In genomic region chr11:123473941-123474668, GRCh38 we compare ENCODE assay signal across 9 cellular contexts. TPM values are rescaled to one million over a fixed set of nuclear protein-coding genes. Genes with fewer than 3 reads are reported as not detected.
A peak's percentile ranks its signal among the peaks of the same experiment; 100 is the strongest.
DNase-seq lines count a peak whose midpoint lies in the region; ATAC-seq and TF ChIP-seq lines count a peak whose summit lies in the region.
"Had no signal": no experiment of that assay in that cellular context is flagged by ENCODE, and none has a peak within 500 bp of the region (broad histone marks: within the 10 kb centered on the region; RNA-seq: fewer than 3 reads in every experiment).

No MANE protein-coding gene starts in this region.

- H3K27me3 ChIP-seq in AG04450 (ENCODE audit: control insufficient read depth, insufficient read depth, low read length) (no peaks in the 10 kb centered on the region), IMR-90 (ENCODE audit: control insufficient read depth, insufficient read depth, low read length) (no peaks in the 10 kb centered on the region)

- peak overlapping the region; percentile 78 to 86 for H4K8ac ChIP-seq in IMR-90 (ENCODE audit: low read depth in 2 of 2, low read length in 2 of 2)

- H2BK15ac ChIP-seq in IMR-90 (ENCODE audit: low read depth, low read length) = peak overlapping the region; percentile 87; the same call in 2 of the 3 replicates

- H3K4ac ChIP-seq in IMR-90 (ENCODE audit: low read depth, low read length) = peak overlapping the region; percentile 88; the same call in 1 of the 2 replicates

- H3K27ac ChIP-seq in AG04450 (ENCODE audit: low read depth, low read length) (peak overlapping the region; percentile 82), IMR-90 (ENCODE audit: insufficient read depth, low read length) (peak overlapping the region; percentile 35; the same call in 1 of the 2 replicates)

- dilution Hi-C loops in IMR-90 (cut with HindIII; ENCODE audit: low sequenced_read_pairs, unreplicated experiment) = no loop called here

- H3K23ac ChIP-seq in IMR-90 (ENCODE audit: low read depth, low read length) = peak overlapping the region; percentile 48; the same call in 1 of the 2 replicates

- no peak overlapping the region for H2AFZ ChIP-seq in IMR-90 (replicated peaks; ENCODE audit: low read length, poor library complexity)

- H3K9ac ChIP-seq in IMR-90 (ENCODE audit: low read depth, low read length) = peak overlapping the region; percentile 11; the same call in 1 of the 2 replicates

- H4K20me1 ChIP-seq in IMR-90 (ENCODE audit: insufficient read depth, low read length) = no peaks in the 10 kb centered on the region

- POLR2A ChIA-PET in AG04450 (lab: Yijun Ruan, JAX) (no interaction called here), IMR-90 (lab: Charles Lee; ENCODE audit: unreplicated experiment) (no interaction called here), GM10248 (lab: Yijun Ruan, JAX) (no interaction called here)

- H3K4me2 ChIP-seq in IMR-90 (ENCODE audit: low read depth, low read length) = no peak overlapping the region; the same call in 1 of the 2 replicates

- peak; percentile 69 for DNase-seq in AG04450 (ENCODE audit: low read depth, low spot score)
- DNase-seq in IMR-90 = peak; percentile 98
- DNase-seq in amniotic epithelial cell (ENCODE audit: low read depth) = peak; percentile 89
- DNase-seq in glomerular visceral epithelial cell (ENCODE audit: extremely low spot score) = peak; percentile 7
- no peak for DNase-seq in GM10248 (ENCODE audit: extremely low spot score)
- no peak for DNase-seq in stimulated activated naive CD4-positive, alpha-beta T cell treated with Interleukin-2 at 50 U/mL for 16 hours (lab: John Stamatoyannopoulos, UW)
- no peak for DNase-seq in cerebellum (ENCODE audit: low spot score)
- DNase-seq: Caco-2 had no signal

- peaks cover 18% of the 10 kb centered on the region for H3K9me1 ChIP-seq in IMR-90 (ENCODE audit: insufficient read depth, low read length)

- BruUV-seq in IMR-90 (replicated peaks; lab: Mats Ljungman, UMichigan) = no TSS peak

- peak overlapping the region; percentile 86 for H2BK5ac ChIP-seq in IMR-90 (ENCODE audit: low read depth, low read length, poor library complexity, severe bottlenecking)

- peak overlapping the region; percentile 85; the same call in 1 of the 2 replicates for H3K18ac ChIP-seq in IMR-90 (ENCODE audit: low read depth, low read length)

- H3K9me3 ChIP-seq in AG04450 (ENCODE audit: control insufficient read depth, insufficient read depth, low read length) = no peaks in the 10 kb centered on the region
- H3K9me3 ChIP-seq in IMR-90 (ENCODE audit: control insufficient read depth, insufficient read depth, low read length) = no peaks in the 10 kb centered on the region
- H3K9me3 ChIP-seq: Caco-2 had no signal

- peak overlapping the region; percentile 84; the same call in 1 of the 2 replicates for H2BK20ac ChIP-seq in IMR-90 (ENCODE audit: low read depth, low read length)

- intact Hi-C loops in IMR-90 (cut with micrococcal nuclease) = loop anchor here (1.0 to 10.0 kb wide), 2 partner anchors 67 to 449 kb away; no protein-coding TSS in a partner anchor

- no peaks in the 10 kb centered on the region for H3K36me3 ChIP-seq in IMR-90 (ENCODE audit: control insufficient read depth, insufficient read depth, low read length)

- peak; percentile 85 for ATAC-seq in IMR-90 (ENCODE audit: low read depth)
- ATAC-seq in GM19351 (IDR thresholded peaks at IDR 0.05; ENCODE audit: unreplicated experiment) = no peak

- H3K4me1 ChIP-seq in IMR-90 (ENCODE audit: control insufficient read depth, insufficient read depth, low read length) = peaks cover 16% of the 10 kb centered on the region
- H3K4me1 ChIP-seq: Caco-2 had no signal

- peaks cover 26 to 52% of the 10 kb centered on the region in 2 experiments for H3K79me1 ChIP-seq in IMR-90 (ENCODE audit: low read depth in 1 of 2, low read length in 2 of 2)

- TF ChIP-seq RAD21 in IMR-90 (IDR thresholded peaks at IDR 0.05; ENCODE audit: low read length) = no peak

- 0 out of 2 replicates have a peak, but pooled peaks have one; percentile 19 for TF ChIP-seq POLR2A in IMR-90 (IDR thresholded peaks at IDR 0.05; ENCODE audit: low read depth, low read length)

- H2AK5ac ChIP-seq in IMR-90 (ENCODE audit: low read depth, low read length) = peak overlapping the region; percentile 57; the same call in 1 of the 2 replicates

- TF ChIP-seq CTCF in AG04450 (IDR thresholded peaks at IDR 0.05; ENCODE audit: low read depth, low read length) = no peak
- no peak for TF ChIP-seq CTCF in IMR-90 (conservative IDR thresholded peaks at IDR 0.05; ENCODE audit: low read depth, low read length)
- TF ChIP-seq CTCF in GM10248 (IDR thresholded peaks at IDR 0.05; ENCODE audit: control extremely low read depth, extremely low read depth, low read depth, missing control alignments) = no peak

- H2AK9ac ChIP-seq in IMR-90 (replicated peaks; ENCODE audit: low read depth, low read length, poor library complexity) = no peak overlapping the region

- peak overlapping the region; percentile 27; the same call in 1 of the 2 replicates for H3K56ac ChIP-seq in IMR-90 (ENCODE audit: extremely low read depth, insufficient read depth, low read length)

- H3K4me3 ChIP-seq in AG04450 (ENCODE audit: low read depth, low read length) (no peak overlapping the region), IMR-90 (ENCODE audit: insufficient read depth, low read depth, low read length) (no peak overlapping the region)

- peak overlapping the region; percentile 6; the same call in 1 of the 2 replicates for H4K91ac ChIP-seq in IMR-90 (ENCODE audit: insufficient read depth, low read depth, low read length)

- CTCF ChIA-PET in AG04450 (lab: Charles Lee) (interaction anchor here (0.5 to 9.3 kb wide), 11 partner anchors 34 to 611 kb away, joined by 3 to 172 read pairs (median 3); no protein-coding TSS in a partner anchor), IMR-90 (lab: Yijun Ruan, JAX) (interaction anchor here (1.9 kb wide), 1 partner anchor 66 kb away, joined by 10 read pairs; no protein-coding TSS in a partner anchor), GM10248 (lab: Yijun Ruan, JAX) (interaction anchor here (0.7 to 8.2 kb wide), 6 partner anchors 10 to 227 kb away, joined by 4 to 131 read pairs (median 6); no protein-coding TSS in a partner anchor)

- peak overlapping the region; percentile 87 for H2BK120ac ChIP-seq in IMR-90 (ENCODE audit: low read depth, low read length)

- H3K14ac ChIP-seq in IMR-90 (replicated peaks; ENCODE audit: low read depth, low read length) = peak overlapping the region; percentile 84

- in situ Hi-C loops in IMR-90 (cut with MboI; ENCODE audit: low sequenced_read_pairs) = loop anchor here (10.0 kb wide), 1 partner anchor 369 kb away; no protein-coding TSS in a partner anchor

- H4K5ac ChIP-seq in IMR-90 (ENCODE audit: low read depth, low read length) = peak overlapping the region; percentile 22; the same call in 1 of the 2 replicates

- no CpG with 5 or more reads among the region's 3 CpGs for WGBS in IMR-90 (ENCODE audit: extremely low coverage in 2 of 2, insufficient read length in 1 of 2), 2 experiments

TF ChIP-seq in IMR-90, 13 proteins besides CTCF, POLR2A, EP300 and RAD21:
- peak; percentile 59 for TF ChIP-seq FOS (IDR thresholded peaks at IDR 0.05; ENCODE audit: low read depth, low read length)
- TF ChIP-seq USF2 (IDR thresholded peaks at IDR 0.05; ENCODE audit: low read depth, low read length) = no peak
- peak; percentile 49 for TF ChIP-seq CEBPB (IDR thresholded peaks at IDR 0.05; ENCODE audit: low read depth, low read length)
- TF ChIP-seq ELK1 (IDR thresholded peaks at IDR 0.05; ENCODE audit: borderline replicate concordance, low read depth, low read length) = no peak

RNA-seq across cellular contexts. Expression of gene GRAMD1B, which starts 44.0 kb away (rescaled TPM):
- polyA plus RNA-seq in AG04450 (2011; rRNA removed) (2.1 and 2.7 TPM in 2 replicates), IMR-90 (2012; rRNA removed) (7.1 and 9.2 TPM in 2 replicates)
- 4.1 and 5.6 TPM in 2 replicates for polyA minus RNA-seq in AG04450 (2011; rRNA and poly(A)+ RNA removed)
- total RNA-seq in IMR-90 (2012; rRNA removed) (6.1 and 7.2 TPM in 2 replicates), cerebellum (50.8 TPM)
- 3.9 and 6.4 TPM in 2 replicates for polyA plus RNA-seq in IMR-90 (2012; cell fraction: cytosol; rRNA removed)
- polyA plus RNA-seq in IMR-90 (2012; cell fraction: nucleus; rRNA removed; ENCODE audit: low replicate concordance) = 26.9 and 28.8 TPM in 2 replicates

Comparison
In these comparisons a context has a peak if more than half of its experiments do, and no peak if none do; other contexts are left out.
1. DNase-seq: peak in AG04450 (single experiment), IMR-90 (single experiment), amniotic epithelial cell (single experiment) and glomerular visceral epithelial cell (single experiment); none in GM10248 (single experiment), stimulated activated naive CD4-positive, alpha-beta T cell treated with Interleukin-2 at 50 U/mL for 16 hours (single experiment) and cerebellum (single experiment).